In genomic region chr4:54065282-54066087, GRCh38 we compare ENCODE assay signal across 9 cellular contexts. TPM values are rescaled to one million over a fixed set of nuclear protein-coding genes. Genes with fewer than 3 reads are reported as not detected.
DNase-seq lines count a peak whose midpoint lies in the region; ATAC-seq, FAIRE-seq and TF ChIP-seq lines count a peak whose summit lies in the region.
"Had no signal": no experiment of that assay in that cellular context is flagged by ENCODE, and none has a peak within 500 bp of the region (broad histone marks: within the 10 kb centered on the region; RNA-seq: fewer than 3 reads in every experiment).

No MANE protein-coding gene starts in this region.

- peak overlapping the region; percentile 88 for H2AFZ ChIP-seq in HepG2 (ENCODE audit: low read length)

- H3K79me2 ChIP-seq in HepG2 (ENCODE audit: insufficient read depth, low read length): peaks cover 37% of the 10 kb centered on the region

- WGBS in HepG2 (ENCODE audit: low lambda C conversion rate): 50% methylated on average over 6 of the region's 6 CpGs

- H3K36me3 ChIP-seq in adipocyte (ENCODE audit: control insufficient read depth, insufficient read depth, low read length, severe bottlenecking): no peaks in the 10 kb centered on the region
- no peaks in the 10 kb centered on the region for H3K36me3 ChIP-seq in HepG2 (replicated peaks in 1 of 2; ENCODE audit: control insufficient read depth in 1 of 2, insufficient read depth in 2 of 2, low read length in 2 of 2)
- H3K36me3 ChIP-seq in tibial artery: no peaks in the 10 kb centered on the region

- in situ Hi-C loops in HepG2 (cut with HindIII; ENCODE audit: extremely low pct_ligation_motif_present, low pct_unique_long_range_greater_than_20kb): no loop called here

- no peak for TF ChIP-seq CTCF in HepG2 (CRISPR knock-in tag; IDR thresholded peaks at IDR 0.05)
- no peak for TF ChIP-seq CTCF in tibial artery (IDR thresholded peaks at IDR 0.05)

- no peaks in the 10 kb centered on the region for H3K27me3 Mint-ChIP-seq in activated CD4-positive, alpha-beta T cell treated with anti-CD3 and anti-CD28 coated beads, Interleukin-2, amount 10 ng/mL, durations not matched to agents 7 days and 5 days

- peaks cover 49% of the 10 kb centered on the region for H3K4me1 ChIP-seq in adipocyte (ENCODE audit: control insufficient read depth, insufficient read depth, low read length)
- peaks cover 39% of the 10 kb centered on the region for H3K4me1 ChIP-seq in HepG2 (ENCODE audit: insufficient read depth, low read length)
- H3K4me1 ChIP-seq in tibial artery: peaks cover 0 to 51% (median 29%) of the 10 kb centered on the region in 4 donors

- peak overlapping the region; percentile 68 for H3K27ac Mint-ChIP-seq in activated CD4-positive, alpha-beta T cell treated with anti-CD3 and anti-CD28 coated beads, Interleukin-2, amount 10 ng/mL, durations not matched to agents 7 days and 5 days

- CTCF ChIA-PET in activated CD4-positive, alpha-beta T cell treated with anti-CD3 and anti-CD28 coated beads, Interleukin-2, amount 10 ng/mL, durations not matched to agents 7 days and 5 days (lab: Charles Lee): no interaction called here
- CTCF ChIA-PET in HepG2 (lab: Yijun Ruan, JAX; ENCODE audit: low intra/inter-chr PET ratio, low total read pairs): no interaction called here

- peak overlapping the region; percentile 73 for H3K4me2 ChIP-seq in HepG2 (ENCODE audit: low read depth, low read length)

- H3K27me3 ChIP-seq in adipocyte (replicated peaks; ENCODE audit: control insufficient read depth, insufficient read depth, low read length): no peaks in the 10 kb centered on the region
- H3K27me3 ChIP-seq in HepG2 (ENCODE audit: control insufficient read depth in 1 of 2, insufficient read depth in 2 of 2, low read length in 2 of 2): no peaks in the 10 kb centered on the region; a peak in 1 of 5 replicates
- no peaks in the 10 kb centered on the region for H3K27me3 ChIP-seq in tibial artery

- TF ChIP-seq POLR2A in HepG2 (IDR thresholded peaks at IDR 0.05; ENCODE audit: insufficient read depth in 1 of 2, low read depth in 2 of 2, low read length in 2 of 2): no peak

- no peak for DNase-seq in activated CD4-positive, alpha-beta T cell treated with anti-CD3 and anti-CD28 coated beads, Interleukin-2, amount 10 ng/mL, durations not matched to agents 7 days and 5 days
- no peak for DNase-seq in activated CD4-positive, alpha-beta T cell treated with anti-CD3 and anti-CD28 coated beads for 48 hours
- DNase-seq in adipocyte (ENCODE audit: low read depth) (peak; percentile 60), HepG2 (ENCODE audit: low spot score) (no peak), tibial artery (no peak), SHP77 treated with DMSO at 0.1 percent for 48 hours (lab: John Stamatoyannopoulos, UW) (no peak), head of caudate nucleus (no peak), left colon (no peak)

- H3K9me3 ChIP-seq in adipocyte (ENCODE audit: control insufficient read depth, low read length) (no peaks in the 10 kb centered on the region), HepG2 (ENCODE audit: low read length) (no peaks in the 10 kb centered on the region), tibial artery (no peaks in the 10 kb centered on the region)

- peaks cover 18% of the 10 kb centered on the region for H3K36me3 Mint-ChIP-seq in activated CD4-positive, alpha-beta T cell treated with anti-CD3 and anti-CD28 coated beads, Interleukin-2, amount 10 ng/mL, durations not matched to agents 7 days and 5 days (ENCODE audit: low read depth)

- peaks cover 35% of the 10 kb centered on the region for H3K4me1 Mint-ChIP-seq in activated CD4-positive, alpha-beta T cell treated with anti-CD3 and anti-CD28 coated beads, Interleukin-2, amount 10 ng/mL, durations not matched to agents 7 days and 5 days

- ATAC-seq in HepG2: peak; percentile 3; the same call in 1 of the 3 replicates
- ATAC-seq in left colon: no peak

- POLR2A ChIA-PET in activated CD4-positive, alpha-beta T cell treated with anti-CD3 and anti-CD28 coated beads, Interleukin-2, amount 10 ng/mL, durations not matched to agents 7 days and 5 days (lab: Charles Lee): interaction anchor here (0.6 kb wide), 1 partner anchor 77 kb away, joined by 3 read pairs; no protein-coding TSS in a partner anchor
- POLR2A ChIA-PET in HepG2 (lab: Yijun Ruan, JAX): interaction anchor here (1.2 kb wide), 1 partner anchor 20 kb away, joined by 4 read pairs; no protein-coding TSS in a partner anchor

- H3K4me3 ChIP-seq in adipocyte (ENCODE audit: low read length): peak overlapping the region; percentile 80
- peak overlapping the region in 2 of 3 experiments; percentile 95 to 96; a peak in 4 of 6 replicates for H3K4me3 ChIP-seq in HepG2 (replicated peaks in 1 of 3; ENCODE audit: insufficient read depth in 1 of 3, low read depth in 2 of 3, low read length in 3 of 3)
- peak overlapping the region; percentile 90 to 93 for H3K4me3 ChIP-seq in tibial artery

- H3K9ac ChIP-seq in adipocyte (ENCODE audit: low read length) (peak overlapping the region; percentile 99), HepG2 (ENCODE audit: insufficient read depth, low read depth, low read length) (peak overlapping the region; percentile 73; the same call in 1 of the 2 replicates)

- peaks cover 20% of the 10 kb centered on the region; the same call in 1 of the 2 replicates for H4K20me1 ChIP-seq in HepG2 (ENCODE audit: insufficient read depth, low read length)

- TF ChIP-seq EP300 in HepG2 (IDR thresholded peaks at IDR 0.05; ENCODE audit: low read depth in 2 of 2, low read length in 2 of 2) (no peak), HepG2 (CRISPR knock-in tag; IDR thresholded peaks at IDR 0.05; ENCODE audit: borderline replicate concordance) (no peak)

- no peaks in the 10 kb centered on the region for H3K9me3 Mint-ChIP-seq in activated CD4-positive, alpha-beta T cell treated with anti-CD3 and anti-CD28 coated beads, Interleukin-2, amount 10 ng/mL, durations not matched to agents 7 days and 5 days

- peak overlapping the region; percentile 74 for H3K4me3 Mint-ChIP-seq in activated CD4-positive, alpha-beta T cell treated with anti-CD3 and anti-CD28 coated beads, Interleukin-2, amount 10 ng/mL, durations not matched to agents 7 days and 5 days

- intact Hi-C loops in HepG2 (cut with micrococcal nuclease; ENCODE audit: unreplicated experiment) (loop anchor here (2.0 kb wide), 1 partner anchor 17 kb away; no protein-coding TSS in a partner anchor), tibial artery (cut with DNase I; ENCODE audit: low total_unique reads) (no loop called here), head of caudate nucleus (cut with DNase I) (loop anchor here (10.0 kb wide), 1 partner anchor 1351 kb away; no protein-coding TSS in a partner anchor), left colon (cut with DNase I, micrococcal nuclease) (no loop called here)

- no peak for TF ChIP-seq RAD21 in HepG2 (CRISPR knock-in tag; IDR thresholded peaks at IDR 0.05)

- H3K27ac ChIP-seq in HepG2 (ENCODE audit: extremely low read length, insufficient read depth, low read length) (peak overlapping the region; percentile 46), tibial artery (peak overlapping the region; percentile 93 to 98)

- no peak for FAIRE-seq in HepG2 (lab: Jason Lieb, UNC)

- BruUV-seq in HepG2 (replicated peaks; lab: Mats Ljungman, UMichigan): no TSS peak

RNA-seq across cellular contexts. Expression of gene CHIC2, which starts 1.1 kb away (rescaled TPM):
- 10 to 100 TPM; 18.2 to 18.9 TPM for total RNA-seq in activated CD4-positive, alpha-beta T cell treated with anti-CD3 and anti-CD28 coated beads, Interleukin-2, amount 10 ng/mL, durations not matched to agents 7 days and 5 days
- total RNA-seq in HepG2 (2016; rRNA removed; fragmentation: Illumina TruSeq; extraction: Trizol): 16.6 and 17.2 TPM in 2 replicates
- 27.0 and 31.5 TPM in 2 replicates for total RNA-seq in HepG2 (2016; cell fraction: cytosol; rRNA removed; fragmentation: Illumina TruSeq; extraction: Trizol; ENCODE audit: low read depth)
- total RNA-seq in HepG2 (2016; cell fraction: insoluble cytoplasmic fraction; rRNA removed; fragmentation: Illumina TruSeq; extraction: Trizol): 18.8 and 19.3 TPM in 2 replicates
- total RNA-seq in HepG2 (2016; cell fraction: membrane; rRNA removed; fragmentation: Illumina TruSeq; extraction: Trizol): 33.0 and 34.2 TPM in 2 replicates
- total RNA-seq in HepG2 (2016; cell fraction: nucleus; rRNA removed; fragmentation: Illumina TruSeq; extraction: Trizol): 10.2 and 11.4 TPM in 2 replicates
- polyA plus RNA-seq in HepG2 (2011; rRNA removed): 8.4 and 10.0 TPM in 2 replicates
- polyA plus RNA-seq in HepG2 (2011; cell fraction: cytosol; rRNA removed): 9.5 and 9.8 TPM in 2 replicates
- polyA plus RNA-seq in HepG2 (2011; cell fraction: nucleus; rRNA removed): 8.4 and 9.8 TPM in 2 replicates
- polyA plus RNA-seq in HepG2 (2012): 9.2 and 11.5 TPM in 2 replicates
- 20.0 and 21.8 TPM in 2 replicates for polyA plus RNA-seq in HepG2 (2016; cell fraction: cytosol; fragmentation: Illumina TruSeq; extraction: Trizol; ENCODE audit: low read depth)
- 9.4 and 14.0 TPM in 2 replicates for polyA plus RNA-seq in HepG2 (2016; cell fraction: insoluble cytoplasmic fraction; fragmentation: Illumina TruSeq; extraction: Trizol; ENCODE audit: low read depth)
- polyA plus RNA-seq in HepG2 (2016; cell fraction: membrane; fragmentation: Illumina TruSeq; extraction: Trizol; ENCODE audit: low read depth): 20.0 and 26.0 TPM in 2 replicates
- polyA plus RNA-seq in HepG2 (2016; cell fraction: nucleus; fragmentation: Illumina TruSeq; extraction: Trizol; ENCODE audit: insufficient read depth, low read depth): 8.3 and 12.4 TPM in 2 replicates
- polyA minus RNA-seq in HepG2 (2011; rRNA and poly(A)+ RNA removed; ENCODE audit: low replicate concordance): 2.2 and 8.7 TPM in 2 replicates
- polyA minus RNA-seq in HepG2 (2011; cell fraction: cytosol; rRNA and poly(A)+ RNA removed): 13.7 and 17.7 TPM in 2 replicates
- polyA minus RNA-seq in HepG2 (2011; cell fraction: nucleus; rRNA and poly(A)+ RNA removed): 39.3 and 58.1 TPM in 2 replicates
- 10 to 100 TPM; 19.2 to 21.2 TPM for total RNA-seq in left colon

RNA-seq across cellular contexts. Expression of gene GSX2, which starts 34.5 kb away (rescaled TPM):
- not detected for total RNA-seq in activated CD4-positive, alpha-beta T cell treated with anti-CD3 and anti-CD28 coated beads, Interleukin-2, amount 10 ng/mL, durations not matched to agents 7 days and 5 days
- total RNA-seq in HepG2 (2016; rRNA removed; fragmentation: Illumina TruSeq; extraction: Trizol) (not detected in 2 replicates), left colon (not detected)
- total RNA-seq in HepG2 (2016; cell fraction: cytosol; rRNA removed; fragmentation: Illumina TruSeq; extraction: Trizol; ENCODE audit: low read depth): not detected in 2 replicates
- total RNA-seq in HepG2 (2016; cell fraction: insoluble cytoplasmic fraction; rRNA removed; fragmentation: Illumina TruSeq; extraction: Trizol): not detected in 2 replicates
- not detected in 2 replicates for total RNA-seq in HepG2 (2016; cell fraction: membrane; rRNA removed; fragmentation: Illumina TruSeq; extraction: Trizol)
- not detected in 2 replicates for total RNA-seq in HepG2 (2016; cell fraction: nucleus; rRNA removed; fragmentation: Illumina TruSeq; extraction: Trizol)
- not detected in 2 replicates for polyA plus RNA-seq in HepG2 (2011; rRNA removed)
- polyA plus RNA-seq in HepG2 (2011; cell fraction: cytosol; rRNA removed): not detected in 2 replicates
- polyA plus RNA-seq in HepG2 (2011; cell fraction: nucleus; rRNA removed): not detected in 2 replicates
- not detected in 2 replicates for polyA plus RNA-seq in HepG2 (2012)
- polyA plus RNA-seq in HepG2 (2016; cell fraction: cytosol; fragmentation: Illumina TruSeq; extraction: Trizol; ENCODE audit: low read depth): not detected in 2 replicates
- not detected in 2 replicates for polyA plus RNA-seq in HepG2 (2016; cell fraction: insoluble cytoplasmic fraction; fragmentation: Illumina TruSeq; extraction: Trizol; ENCODE audit: low read depth)
- polyA plus RNA-seq in HepG2 (2016; cell fraction: membrane; fragmentation: Illumina TruSeq; extraction: Trizol; ENCODE audit: low read depth): not detected in 2 replicates
- not detected in 2 replicates for polyA plus RNA-seq in HepG2 (2016; cell fraction: nucleus; fragmentation: Illumina TruSeq; extraction: Trizol; ENCODE audit: insufficient read depth, low read depth)
- polyA minus RNA-seq in HepG2 (2011; rRNA and poly(A)+ RNA removed; ENCODE audit: low replicate concordance): not detected in 2 replicates
- not detected in 2 replicates for polyA minus RNA-seq in HepG2 (2011; cell fraction: cytosol; rRNA and poly(A)+ RNA removed)
- not detected in 2 replicates for polyA minus RNA-seq in HepG2 (2011; cell fraction: nucleus; rRNA and poly(A)+ RNA removed)
- total RNA-seq: Daoy had no signal

Comparison
In these comparisons a context has a peak if more than half of its experiments do, and no peak if none do; other contexts are left out.
1. intact Hi-C loops: an anchor here in HepG2 (2.0 kb wide) and head of caudate nucleus (10.0 kb wide); none called in tibial artery and left colon.